ENCODE assay signal across 9 cellular contexts in genomic region chr16:3158498-3159314, GRCh38. TPM values are rescaled to one million over a fixed set of nuclear protein-coding genes. Genes with fewer than 3 reads are reported as not detected.
DNase-seq lines count a peak whose midpoint lies in the region; ATAC-seq and TF ChIP-seq lines count a peak whose summit lies in the region.
"Had no signal": no experiment of that assay in that cellular context is flagged by ENCODE, and none has a peak within 500 bp of the region (broad histone marks: within the 10 kb centered on the region; RNA-seq: fewer than 3 reads in every experiment).

No MANE protein-coding gene starts in this region.

- peaks cover 2% of the 10 kb centered on the region for H3K36me3 Mint-ChIP-seq in activated naive CD8-positive, alpha-beta T cell treated with anti-CD3 and anti-CD28 coated beads, Interleukin-2, amount 10 ng/mL, durations not matched to agents 7 days and 5 days

- 0 out of 2 replicates have a peak, but pooled peaks cover 3% of the 10 kb centered on the region for H3F3A ChIP-seq in SU-DHL-6 (ENCODE audit: insufficient read depth)

- H3K27me3 Mint-ChIP-seq in activated naive CD8-positive, alpha-beta T cell treated with anti-CD3 and anti-CD28 coated beads, Interleukin-2, amount 10 ng/mL, durations not matched to agents 7 days and 5 days, result peaks cover 11% of the 10 kb centered on the region

- intact Hi-C loops in posterior cingulate gyrus (cut with DNase I), result no loop called here
- intact Hi-C loops in upper lobe of right lung (cut with DNase I), result no loop called here

- H3K4me1 ChIP-seq in BLaER1 treated with 17β-estradiol and CSF1 and Interleukin-3, amounts not matched to agents 10 nM and 100 nM, result peaks cover 19 to 47% (median 40%) of the 10 kb centered on the region in 10 experiments
- H3K4me1 ChIP-seq in cardiac muscle cell (ENCODE audit: low read depth), result no peaks in the 10 kb centered on the region
- H3K4me1 ChIP-seq in upper lobe of right lung, result peaks cover 11% of the 10 kb centered on the region

- TF ChIP-seq CTCF in GM20000 (IDR thresholded peaks at IDR 0.05; ENCODE audit: extremely low read depth, missing control alignments), result no peak
- TF ChIP-seq CTCF in SU-DHL-6 (IDR thresholded peaks at IDR 0.05; ENCODE audit: insufficient read depth, low read length, poor library complexity, severe bottlenecking), result no peak
- no peak for TF ChIP-seq CTCF in cardiac muscle cell (IDR thresholded peaks at IDR 0.05; ENCODE audit: low read depth, low read length)
- no peak for TF ChIP-seq CTCF in upper lobe of right lung (IDR thresholded peaks at IDR 0.05)

- peak overlapping the region; percentile 90 to 100 (median 99) for H3K4me2 ChIP-seq in BLaER1 treated with 17β-estradiol and CSF1 and Interleukin-3, amounts not matched to agents 10 nM and 100 nM
- peak overlapping the region; percentile 79 for H3K4me2 ChIP-seq in SU-DHL-6 (ENCODE audit: low read depth, low read length, poor library complexity, severe bottlenecking)

- peak overlapping the region; percentile 84 for H2AFZ ChIP-seq in SU-DHL-6 (ENCODE audit: low read depth, low read length, severe bottlenecking)

- no peaks in the 10 kb centered on the region for H3K9me2 ChIP-seq in SU-DHL-6 (replicated peaks; ENCODE audit: insufficient read depth, low read length)

- H4K20me1 ChIP-seq in BLaER1 treated with 17β-estradiol and CSF1 and Interleukin-3, amounts not matched to agents 10 nM and 100 nM, result peaks cover 0 to 13% (median 3%) of the 10 kb centered on the region in 11 experiments; a peak in 5 of 22 replicates
- no peaks in the 10 kb centered on the region for H4K20me1 ChIP-seq in SU-DHL-6 (ENCODE audit: low read depth, low read length)

- peak overlapping the region; percentile 84 for H3K4me3 Mint-ChIP-seq in activated naive CD8-positive, alpha-beta T cell treated with anti-CD3 and anti-CD28 coated beads, Interleukin-2, amount 10 ng/mL, durations not matched to agents 7 days and 5 days

- DNase-seq in GM20000 (ENCODE audit: low spot score), result peak; percentile 92
- peak; percentile 88 for DNase-seq in LHCN-M2 (ENCODE audit: low read depth)
- DNase-seq in activated naive CD8-positive, alpha-beta T cell treated with anti-CD3 and anti-CD28 coated beads, Interleukin-2, amount 10 ng/mL, durations not matched to agents 7 days and 5 days, result peak; percentile 90
- peak; percentile 54 to 86 for DNase-seq in cardiac muscle cell (ENCODE audit: low read depth in 1 of 2, low spot score in 1 of 2)
- DNase-seq in posterior cingulate gyrus, result peak in 6 of 10 donors; percentile 31 to 85 (median 67)
- peak; percentile 95 for DNase-seq in upper lobe of right lung

- no peaks in the 10 kb centered on the region for H3K9me3 Mint-ChIP-seq in activated naive CD8-positive, alpha-beta T cell treated with anti-CD3 and anti-CD28 coated beads, Interleukin-2, amount 10 ng/mL, durations not matched to agents 7 days and 5 days

- H3K4me3 ChIP-seq in BLaER1 treated with 17β-estradiol and CSF1 and Interleukin-3, amounts not matched to agents 10 nM and 100 nM, result peak overlapping the region; percentile 59 to 78 (median 67)
- H3K4me3 ChIP-seq in SU-DHL-6 (ENCODE audit: insufficient read depth, low read length, poor library complexity, severe bottlenecking), result peak overlapping the region; percentile 61
- H3K4me3 ChIP-seq in cardiac muscle cell, result peak overlapping the region; percentile 45
- H3K4me3 ChIP-seq in upper lobe of right lung, result peak overlapping the region; percentile 71

- peak overlapping the region; percentile 92 for H3K27ac Mint-ChIP-seq in activated naive CD8-positive, alpha-beta T cell treated with anti-CD3 and anti-CD28 coated beads, Interleukin-2, amount 10 ng/mL, durations not matched to agents 7 days and 5 days

- peaks cover 31% of the 10 kb centered on the region for H3K4me1 Mint-ChIP-seq in activated naive CD8-positive, alpha-beta T cell treated with anti-CD3 and anti-CD28 coated beads, Interleukin-2, amount 10 ng/mL, durations not matched to agents 7 days and 5 days

- peak; percentile 82 for ATAC-seq in activated naive CD8-positive, alpha-beta T cell treated with anti-CD3 and anti-CD28 coated beads, Interleukin-2, amount 10 ng/mL, durations not matched to agents 7 days and 5 days (ENCODE audit: low read depth)
- peak; percentile 95 for ATAC-seq in upper lobe of right lung

- H3K36me3 ChIP-seq in BLaER1 treated with 17β-estradiol and CSF1 and Interleukin-3, amounts not matched to agents 10 nM and 100 nM, result no peaks in the 10 kb centered on the region
- no peaks in the 10 kb centered on the region for H3K36me3 ChIP-seq in SU-DHL-6 (ENCODE audit: low read length)
- H3K36me3 ChIP-seq in cardiac muscle cell, result no peaks in the 10 kb centered on the region
- no peaks in the 10 kb centered on the region for H3K36me3 ChIP-seq in upper lobe of right lung

- peaks cover 0 to 76% (median 72%) of the 10 kb centered on the region in 11 experiments; a peak in 21 of 22 replicates for H3K27me3 ChIP-seq in BLaER1 treated with 17β-estradiol and CSF1 and Interleukin-3, amounts not matched to agents 10 nM and 100 nM
- H3K27me3 ChIP-seq in SU-DHL-6 (ENCODE audit: low read length), result no peaks in the 10 kb centered on the region
- peaks cover 28% of the 10 kb centered on the region for H3K27me3 ChIP-seq in cardiac muscle cell
- no peaks in the 10 kb centered on the region for H3K27me3 ChIP-seq in upper lobe of right lung

- peak overlapping the region; percentile 73 to 85 (median 79) for H3K27ac ChIP-seq in BLaER1 treated with 17β-estradiol and CSF1 and Interleukin-3, amounts not matched to agents 10 nM and 100 nM
- no peak overlapping the region for H3K27ac ChIP-seq in SU-DHL-6 (ENCODE audit: low read depth, low read length)
- no peak overlapping the region for H3K27ac ChIP-seq in cardiac muscle cell
- H3K27ac ChIP-seq in upper lobe of right lung, result peak overlapping the region; percentile 87

- H3K9ac ChIP-seq in BLaER1 treated with 17β-estradiol and CSF1 and Interleukin-3, amounts not matched to agents 10 nM and 100 nM, result peak overlapping the region; percentile 74 to 90 (median 82)
- peak overlapping the region; percentile 54 for H3K9ac ChIP-seq in SU-DHL-6 (ENCODE audit: low read length)

- H3K79me2 ChIP-seq in SU-DHL-6 (ENCODE audit: insufficient read depth, low read length), result no peaks in the 10 kb centered on the region

- H3K9me3 ChIP-seq in BLaER1 treated with 17β-estradiol and CSF1 and Interleukin-3, amounts not matched to agents 10 nM and 100 nM (replicated peaks in 1 of 11), result peaks cover 0 to 20% (median 0%) of the 10 kb centered on the region in 11 experiments; a peak in 7 of 22 replicates
- H3K9me3 ChIP-seq in SU-DHL-6 (ENCODE audit: insufficient read depth, low read length) (no peaks in the 10 kb centered on the region), cardiac muscle cell (ENCODE audit: low read depth) (no peaks in the 10 kb centered on the region), upper lobe of right lung (no peaks in the 10 kb centered on the region)

- POLR2A ChIA-PET in activated naive CD8-positive, alpha-beta T cell treated with anti-CD3 and anti-CD28 coated beads, Interleukin-2, amount 10 ng/mL, durations not matched to agents 7 days and 5 days (lab: Charles Lee), result interaction anchor here (0.6 to 2.5 kb wide), 27 partner anchors 9 to 467 kb away, joined by 3 to 23 read pairs (median 5); partner anchors contain the start of genes PKMYT1, ZNF174, ZNF213 and ZNF263

RNA-seq across cellular contexts. Expression of gene ZNF213, which starts 23.9 kb away (rescaled TPM):
- total RNA-seq in LHCN-M2 (2014; rRNA removed) (4.6 and 4.7 TPM in 2 replicates), cardiac muscle cell (7.5 and 8.4 TPM in 2 replicates), upper lobe of right lung (9.1 TPM)
- polyA plus RNA-seq in LHCN-M2 (2012), result 7.4 TPM
- 10 to 100 TPM; 12.9 to 13.3 TPM for total RNA-seq in activated naive CD8-positive, alpha-beta T cell treated with anti-CD3 and anti-CD28 coated beads, Interleukin-2, amount 10 ng/mL, durations not matched to agents 7 days and 5 days
- polyA plus RNA-seq in cardiac muscle cell, result 10.1 and 13.6 TPM in 2 replicates

RNA-seq across cellular contexts. Expression of gene OR1F1, which starts 29.3 kb away (rescaled TPM):
- total RNA-seq in LHCN-M2 (2014; rRNA removed) (not detected in 2 replicates), cardiac muscle cell (not detected in 2 replicates), upper lobe of right lung (not detected)
- not detected for polyA plus RNA-seq in LHCN-M2 (2012)
- total RNA-seq in activated naive CD8-positive, alpha-beta T cell treated with anti-CD3 and anti-CD28 coated beads, Interleukin-2, amount 10 ng/mL, durations not matched to agents 7 days and 5 days, result not detected
- polyA plus RNA-seq in cardiac muscle cell, result not detected in 2 replicates
- total RNA-seq: activated CD8-positive, alpha-beta memory T cell treated with anti-CD3 and anti-CD28 coated beads for 36 hours had no signal

RNA-seq across cellular contexts. Expression of gene ZNF205, which starts 46.3 kb away (rescaled TPM):
- total RNA-seq in LHCN-M2 (2014; rRNA removed) (17.0 and 19.2 TPM in 2 replicates), cardiac muscle cell (26.7 and 37.3 TPM in 2 replicates), upper lobe of right lung (11.7 TPM)
- 7.7 TPM for polyA plus RNA-seq in LHCN-M2 (2012)
- not detected for total RNA-seq in activated naive CD8-positive, alpha-beta T cell treated with anti-CD3 and anti-CD28 coated beads, Interleukin-2, amount 10 ng/mL, durations not matched to agents 7 days and 5 days
- polyA plus RNA-seq in cardiac muscle cell, result 13.2 and 14.4 TPM in 2 replicates

RNA-seq across cellular contexts. Expression of gene ZSCAN10, which starts 59.6 kb away (rescaled TPM):
- total RNA-seq in LHCN-M2 (2014; rRNA removed) (not detected in 2 replicates), cardiac muscle cell (0.42 and 0.78 TPM in 2 replicates), upper lobe of right lung (not detected)
- polyA plus RNA-seq in LHCN-M2 (2012), result not detected
- total RNA-seq in activated naive CD8-positive, alpha-beta T cell treated with anti-CD3 and anti-CD28 coated beads, Interleukin-2, amount 10 ng/mL, durations not matched to agents 7 days and 5 days, result under 1 TPM; 0.37 to 0.39 TPM
- polyA plus RNA-seq in cardiac muscle cell, result 0.74 TPM in 1 of 2 replicates, not detected in the other
- total RNA-seq: activated CD8-positive, alpha-beta memory T cell treated with anti-CD3 and anti-CD28 coated beads for 36 hours had no signal

Comparison
In these comparisons a context has a peak if more than half of its experiments do, and no peak if none do; other contexts are left out.
1. H3K27ac ChIP-seq: peak in BLaER1 treated with 17β-estradiol and CSF1 and Interleukin-3, amounts not matched to agents 10 nM and 100 nM (11 of 11) and upper lobe of right lung (single experiment); none in SU-DHL-6 (single experiment) and cardiac muscle cell (single experiment).
2. RNA of gene ZNF205, which starts 46.3 kb away (total RNA-seq): 26.7 to 37.3 TPM in cardiac muscle cell, 17.0 to 19.2 TPM in LHCN-M2 and 11.7 TPM in upper lobe of right lung (single experiment); not detected in activated naive CD8-positive, alpha-beta T cell treated with anti-CD3 and anti-CD28 coated beads, Interleukin-2, amount 10 ng/mL, durations not matched to agents 7 days and 5 days; every median in the first group is over 10 times any median in the second.
3. Peak in every context shown above with its lines, with median percentiles within 50 percentile points of each other: H3K4me3 ChIP-seq and DNase-seq.